Comparison of ENCODE assay signal across 15 cellular contexts in genomic region chr1:9149837-9150581, GRCh38. TPM values are rescaled to one million over a fixed set of nuclear protein-coding genes. Genes with fewer than 3 reads are reported as not detected.
DNase-seq lines count a peak whose midpoint lies in the region; ATAC-seq and TF ChIP-seq lines count a peak whose summit lies in the region.
"Had no signal": no experiment of that assay in that cellular context is flagged by ENCODE, and none has a peak within 500 bp of the region (broad histone marks: within the 10 kb centered on the region; RNA-seq: fewer than 3 reads in every experiment).

No MANE protein-coding gene starts in this region.

- H3K27me3 ChIP-seq in adipocyte (replicated peaks; ENCODE audit: control insufficient read depth, insufficient read depth, low read length) (no peaks in the 10 kb centered on the region), heart right ventricle (no peaks in the 10 kb centered on the region), ovary (no peaks in the 10 kb centered on the region), transverse colon (no peaks in the 10 kb centered on the region)

- peaks cover 43% of the 10 kb centered on the region for H3K4me1 ChIP-seq in adipocyte (ENCODE audit: control insufficient read depth, insufficient read depth, low read length)
- peaks cover 13 to 41% (median 25%) of the 10 kb centered on the region in 9 donors for H3K4me1 ChIP-seq in heart right ventricle
- peaks cover 8% of the 10 kb centered on the region for H3K4me1 ChIP-seq in ovary (ENCODE audit: insufficient read depth)
- peaks cover 0 to 5% (median 0%) of the 10 kb centered on the region in 4 donors for H3K4me1 ChIP-seq in transverse colon
- H3K4me1 ChIP-seq: SJCRH30 had no signal

- WGBS in heart right ventricle, 2 donors: 43 to 51% methylated on average over 17 of the region's 17 CpGs
- 40 to 62% (median 42%) methylated on average over 17 of the region's 17 CpGs for WGBS in ovary, 3 donors
- whole genome bisulfite sequencing in transverse colon (ENCODE audit: low coverage in 1 of 2), 2 donors: 78 to 90% methylated on average over 2 to 16 of the region's 17 CpGs

- TF ChIP-seq EP300 in ovary (IDR thresholded peaks at IDR 0.05) (no peak), transverse colon (IDR thresholded peaks at IDR 0.05; ENCODE audit: low read depth) (no peak)

- DNase-seq in adipocyte (ENCODE audit: low read depth) (no peak), heart right ventricle (peak; percentile 57 to 66), ovary (no peak), transverse colon (no peak), SW480 (ENCODE audit: low spot score) (no peak), omental fat pad (ENCODE audit: low spot score) (no peak)
- no peak for DNase-seq in activated effector memory CD4-positive, alpha-beta T cell treated with anti-CD3 and anti-CD28 coated beads, Interleukin-2, amount 50 U/mL, for 16 hours
- DNase-seq: activated naive CD8-positive, alpha-beta T cell treated with anti-CD3 and anti-CD28 coated beads for 36 hours; activated T-cell treated with anti-CD3 and anti-CD28 coated beads for 4 hours; CD4-positive, alpha-beta memory T cell; occipital lobe; SJCRH30; T-helper 9 cell had no signal

- in situ Hi-C loops in transverse colon (cut with MboI; ENCODE audit: low pct_ligation_motif_present in 1 of 4, low pct_unique_long_range_greater_than_20kb in 1 of 4, low sequenced_read_pairs in 3 of 4): loop anchor here in 1 of 4 donors (10.0 kb wide), 1 partner anchor 45 kb away; no protein-coding TSS in a partner anchor

- H3K9me3 ChIP-seq in adipocyte (ENCODE audit: control insufficient read depth, low read length) (no peaks in the 10 kb centered on the region), heart right ventricle (no peaks in the 10 kb centered on the region), ovary (no peaks in the 10 kb centered on the region), transverse colon (no peaks in the 10 kb centered on the region)
- H3K9me3 ChIP-seq: SJCRH30 had no signal

- TF ChIP-seq CTCF in heart right ventricle (IDR thresholded peaks at IDR 0.05): no peak
- TF ChIP-seq CTCF in ovary (IDR thresholded peaks at IDR 0.05): no peak
- no peak for TF ChIP-seq CTCF in transverse colon (IDR thresholded peaks at IDR 0.05)
- no peak for TF ChIP-seq CTCF in omental fat pad (IDR thresholded peaks at IDR 0.05)

- H3K27ac ChIP-seq in heart right ventricle (peak overlapping the region; percentile 52 to 95 (median 82)), ovary (peak overlapping the region; percentile 20 to 27), transverse colon (peak overlapping the region; percentile 21 to 55 (median 32))
- H3K27ac ChIP-seq: SJCRH30 had no signal

- peak overlapping the region; percentile 6 for H3K9ac ChIP-seq in adipocyte (ENCODE audit: low read length)

- H3K4me3 ChIP-seq in adipocyte (ENCODE audit: low read length) (no peak overlapping the region), heart right ventricle (no peak overlapping the region), ovary (no peak overlapping the region), transverse colon (no peak overlapping the region)
- H3K4me3 ChIP-seq: GM23248, SJCRH30 had no signal

- H3K36me3 ChIP-seq in adipocyte (ENCODE audit: control insufficient read depth, insufficient read depth, low read length, severe bottlenecking) (peaks cover 33% of the 10 kb centered on the region), heart right ventricle (peaks cover 0 to 6% (median 0%) of the 10 kb centered on the region in 9 donors), ovary (no peaks in the 10 kb centered on the region), transverse colon (no peaks in the 10 kb centered on the region)
- H3K36me3 ChIP-seq: SJCRH30 had no signal

- ATAC-seq in heart right ventricle (peak; percentile 51 to 76 (median 70)), omental fat pad (ENCODE audit: low FRiP score) (no peak), GM18868 (IDR thresholded peaks at IDR 0.05; ENCODE audit: unreplicated experiment) (no peak)

- TF ChIP-seq POLR2A in ovary (IDR thresholded peaks at IDR 0.05): no peak
- TF ChIP-seq POLR2A in transverse colon (IDR thresholded peaks at IDR 0.05): no peak

- intact Hi-C loops in heart right ventricle (cut with DNase I): loop anchor here in 1 of 10 donors (2.0 kb wide), 1 partner anchor 47 kb away; no protein-coding TSS in a partner anchor
- intact Hi-C loops in ovary (cut with DNase I): loop anchor here in 1 of 4 donors (5.0 kb wide), 1 partner anchor 42 kb away; no protein-coding TSS in a partner anchor
- intact Hi-C loops in transverse colon (cut with DNase I; ENCODE audit: low total_unique reads): no loop called here

RNA-seq across cellular contexts. Expression of gene GPR157, which starts 21.1 kb away (rescaled TPM):
- total RNA-seq in heart right ventricle (10 to 100 TPM; 24.4 to 69.1 (median 40.9) TPM), ovary (10 to 100 TPM in 4 of 7 donors, 1 to 10 TPM in 3; 4.8 to 17.8 (median 12.2) TPM), transverse colon (10 to 100 TPM in 2 of 4 donors, 1 to 10 TPM in 2; 6.4 to 14.3 (median 9.8) TPM), omental fat pad (1 to 10 TPM; 1.6 to 8.8 (median 6.9) TPM)
- polyA plus RNA-seq in heart right ventricle (1 to 10 TPM; 5.1 to 9.3 TPM), ovary (1 to 10 TPM; 3.1 to 3.6 TPM)
- total RNA-seq: SJCRH30 had no signal

Comparison
In these comparisons a context has a peak if more than half of its experiments do, and no peak if none do; other contexts are left out.
1. DNase-seq: peak in heart right ventricle (2 of 2); none in adipocyte (single experiment), ovary (0 of 5), transverse colon (single experiment), SW480 (single experiment), activated effector memory CD4-positive, alpha-beta T cell treated with anti-CD3 and anti-CD28 coated beads, Interleukin-2, amount 50 U/mL, for 16 hours (single experiment) and omental fat pad (single experiment).
2. ATAC-seq: peak in heart right ventricle (8 of 8); none in omental fat pad (single experiment) and GM18868 (single experiment).
3. H3K27ac ChIP-seq: peak in every context shown above with its lines; median percentile 82 in heart right ventricle; 32 in transverse colon; 24 in ovary.